In the genomic region with DNA sequence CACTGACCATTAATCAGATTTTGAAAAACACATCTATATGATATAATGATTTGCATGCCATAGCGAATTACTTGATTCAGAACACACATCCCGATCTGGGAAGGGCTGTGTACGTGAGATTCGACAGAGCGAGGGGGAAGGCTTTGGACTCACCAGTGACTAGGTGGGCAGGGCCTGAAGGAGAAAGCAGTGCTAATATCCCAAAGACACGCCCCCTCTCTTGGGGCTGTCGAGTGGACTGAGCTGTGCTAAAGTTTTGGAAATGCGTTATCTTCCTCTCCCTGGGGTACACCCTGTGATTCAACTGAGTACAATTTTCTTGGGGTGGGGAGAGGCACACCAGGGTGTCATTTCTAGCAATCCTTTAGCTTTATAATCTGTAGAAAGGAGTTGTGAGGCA, we compare ENCODE assay signal across 14 cellular contexts. TPM values are rescaled to one million over a fixed set of nuclear protein-coding genes. Genes with fewer than 3 reads are reported as not detected.
DNase-seq lines count a peak whose midpoint lies in the region; ATAC-seq, FAIRE-seq and TF ChIP-seq lines count a peak whose summit lies in the region.
"Had no signal": no experiment of that assay in that cellular context is flagged by ENCODE, and none has a peak within 500 bp of the region (broad histone marks: within the 10 kb centered on the region; RNA-seq: fewer than 3 reads in every experiment).

No MANE protein-coding gene starts in this region.

- no peaks in the 10 kb centered on the region for H3K79me2 ChIP-seq in HepG2 (ENCODE audit: insufficient read depth, low read length)

- H3K27ac ChIP-seq in right lobe of liver (no peak overlapping the region), HepG2 (ENCODE audit: extremely low read length, insufficient read depth, low read length) (no peak overlapping the region)
- no peak overlapping the region for H3K27ac ChIP-seq in CD8-positive, alpha-beta T cell (ENCODE audit: low read depth, low read length)

- no peaks in the 10 kb centered on the region for H3K27me3 Mint-ChIP-seq in CD8-positive, alpha-beta T cell (ENCODE audit: low read depth)
- H3K27me3 Mint-ChIP-seq: activated CD4-positive, alpha-beta T cell treated with anti-CD3 and anti-CD28 coated beads for 36 hours had no signal

- H3K4me1 ChIP-seq in right lobe of liver (no peaks in the 10 kb centered on the region), HepG2 (ENCODE audit: insufficient read depth, low read length) (no peaks in the 10 kb centered on the region)
- H3K4me1 ChIP-seq in CD8-positive, alpha-beta T cell (ENCODE audit: insufficient read depth, low read length), result no peaks in the 10 kb centered on the region

- no peak overlapping the region for H3K4me2 ChIP-seq in HepG2 (ENCODE audit: low read depth, low read length)

- WGBS in right lobe of liver (ENCODE audit: insufficient coverage, low coverage, low lambda C conversion rate, missing lambda C conversion rate), result 76% methylated on average over 4 of the region's 8 CpGs
- 89% methylated on average over 8 of the region's 8 CpGs for WGBS in HepG2 (ENCODE audit: low lambda C conversion rate)

- ATAC-seq in right lobe of liver (peak in 3 of 4 donors; percentile 18 to 42 (median 36)), HepG2 (no peak)
- no peak for ATAC-seq in CD8-positive, alpha-beta T cell
- ATAC-seq: activated CD4-positive, alpha-beta T cell treated with anti-CD3 and anti-CD28 coated beads for 36 hours had no signal

- in situ Hi-C loops in HepG2 (cut with HindIII; ENCODE audit: extremely low pct_ligation_motif_present, low pct_unique_long_range_greater_than_20kb), result no loop called here
- in situ Hi-C loops in GM13977 (cut with MboI; ENCODE audit: low pct_unique_long_range_greater_than_20kb, low sequenced_read_pairs, unreplicated experiment), result no loop called here

- no peak overlapping the region for H3K4me3 Mint-ChIP-seq in CD8-positive, alpha-beta T cell
- H3K4me3 Mint-ChIP-seq: activated CD4-positive, alpha-beta T cell treated with anti-CD3 and anti-CD28 coated beads for 36 hours had no signal

- BruUV-seq in HepG2 (replicated peaks; lab: Mats Ljungman, UMichigan), result no TSS peak

- no peaks in the 10 kb centered on the region for H3K36me3 Mint-ChIP-seq in CD8-positive, alpha-beta T cell

- H3K9me3 Mint-ChIP-seq in CD8-positive, alpha-beta T cell, result no peaks in the 10 kb centered on the region

- no peak for TF ChIP-seq RAD21 in HepG2 (CRISPR knock-in tag; IDR thresholded peaks at IDR 0.05)

- no peak overlapping the region for H2AFZ ChIP-seq in HepG2 (ENCODE audit: low read length)

- H3K36me3 ChIP-seq in right lobe of liver (no peaks in the 10 kb centered on the region), HepG2 (replicated peaks in 1 of 2; ENCODE audit: control insufficient read depth in 1 of 2, insufficient read depth in 2 of 2, low read length in 2 of 2) (no peaks in the 10 kb centered on the region)
- no peaks in the 10 kb centered on the region for H3K36me3 ChIP-seq in CD8-positive, alpha-beta T cell (ENCODE audit: insufficient read depth, low read length)

- no peak overlapping the region for H3K9ac ChIP-seq in HepG2 (ENCODE audit: insufficient read depth, low read depth, low read length)

- H4K20me1 ChIP-seq in HepG2 (ENCODE audit: insufficient read depth, low read length), result no peaks in the 10 kb centered on the region

- TF ChIP-seq EP300 in HepG2 (IDR thresholded peaks at IDR 0.05; ENCODE audit: low read depth in 2 of 2, low read length in 2 of 2) (no peak), HepG2 (CRISPR knock-in tag; IDR thresholded peaks at IDR 0.05; ENCODE audit: borderline replicate concordance) (no peak)

- no peak for FAIRE-seq in HepG2 (lab: Jason Lieb, UNC)
- FAIRE-seq: endometrium had no signal

- H3K9me3 ChIP-seq in right lobe of liver, result no peaks in the 10 kb centered on the region
- no peaks in the 10 kb centered on the region for H3K9me3 ChIP-seq in HepG2 (ENCODE audit: low read length)
- H3K9me3 ChIP-seq in CD8-positive, alpha-beta T cell (ENCODE audit: low read length), result no peaks in the 10 kb centered on the region

- CTCF ChIA-PET in HepG2 (lab: Yijun Ruan, JAX; ENCODE audit: low intra/inter-chr PET ratio, low total read pairs), result no interaction called here
- CTCF ChIA-PET in CD8-positive, alpha-beta T cell (lab: Charles Lee), result no interaction called here

- H3K27me3 ChIP-seq in right lobe of liver (no peaks in the 10 kb centered on the region), HepG2 (ENCODE audit: control insufficient read depth in 1 of 2, insufficient read depth in 2 of 2, low read length in 2 of 2) (no peaks in the 10 kb centered on the region)
- H3K27me3 ChIP-seq in CD8-positive, alpha-beta T cell (ENCODE audit: insufficient read depth, low read length), result no peaks in the 10 kb centered on the region

- TF ChIP-seq CTCF in right lobe of liver (IDR thresholded peaks at IDR 0.05) (no peak), HepG2 (CRISPR knock-in tag; IDR thresholded peaks at IDR 0.05) (no peak), fibroblast of villous mesenchyme (IDR thresholded peaks at IDR 0.05; ENCODE audit: insufficient read depth, low read depth, low read length) (no peak), GM13977 (IDR thresholded peaks at IDR 0.05; ENCODE audit: extremely low read depth, insufficient read depth, missing control alignments) (no peak)
- no peak for TF ChIP-seq CTCF in CD8-positive, alpha-beta T cell (IDR thresholded peaks at IDR 0.05)

- intact Hi-C loops in right lobe of liver (cut with DNase I) (no loop called here), HepG2 (cut with micrococcal nuclease; ENCODE audit: unreplicated experiment) (no loop called here)
- intact Hi-C loops in CD8-positive, alpha-beta T cell (cut with DNase I, micrococcal nuclease), result no loop called here

- no peaks in the 10 kb centered on the region for H3K4me1 Mint-ChIP-seq in CD8-positive, alpha-beta T cell (ENCODE audit: low read depth)
- H3K4me1 Mint-ChIP-seq: activated CD4-positive, alpha-beta T cell treated with anti-CD3 and anti-CD28 coated beads for 36 hours had no signal

- H3K4me3 ChIP-seq in right lobe of liver (no peak overlapping the region), HepG2 (replicated peaks in 1 of 3; ENCODE audit: insufficient read depth in 1 of 3, low read depth in 2 of 3, low read length in 3 of 3) (no peak overlapping the region), fibroblast of villous mesenchyme (ENCODE audit: low read depth, low read length) (peak overlapping the region; percentile 55)
- no peak overlapping the region for H3K4me3 ChIP-seq in CD8-positive, alpha-beta T cell (ENCODE audit: low read depth, low read length)

- TF ChIP-seq POLR2A in right lobe of liver (IDR thresholded peaks at IDR 0.05), result no peak
- TF ChIP-seq POLR2A in HepG2 (IDR thresholded peaks at IDR 0.05; ENCODE audit: insufficient read depth in 1 of 2, low read depth in 2 of 2, low read length in 2 of 2), result no peak

- no peak overlapping the region for H3K27ac Mint-ChIP-seq in CD8-positive, alpha-beta T cell
- H3K27ac Mint-ChIP-seq: activated CD4-positive, alpha-beta T cell treated with anti-CD3 and anti-CD28 coated beads for 36 hours had no signal

- no peak for DNase-seq in right lobe of liver
- no peak for DNase-seq in HepG2 (ENCODE audit: low spot score)
- DNase-seq in fibroblast of villous mesenchyme (ENCODE audit: low read depth), result no peak
- DNase-seq in non-pigmented ciliary epithelial cell (ENCODE audit: low read depth), result peak; percentile 90
- no peak for DNase-seq in GM13977 (ENCODE audit: low spot score)
- no peak for DNase-seq in NOMO-1 treated with DMSO at 0.1 percent for 48 hours (lab: John Stamatoyannopoulos, UW; ENCODE audit: unreplicated experiment)
- no peak for DNase-seq in stimulated activated CD4-positive, alpha-beta T cell treated with anti-CD3 and anti-CD28 coated beads, Interleukin-15, amount 100 ng/mL, for 24 hours
- no peak for DNase-seq in CD8-positive, alpha-beta T cell
- DNase-seq: activated CD4-positive, alpha-beta T cell treated with anti-CD3 and anti-CD28 coated beads for 36 hours; activated naive CD4-positive, alpha-beta T cell treated with Interleukin-2 at 50 U/mL for 16 hours; NCI-H2107; stimulated activated CD4-positive, alpha-beta T cell treated with anti-CD3 and anti-CD28 coated beads, Interleukin-2, amount 100 ng/mL, for 24 hours had no signal

- POLR2A ChIA-PET in HepG2 (lab: Yijun Ruan, JAX), result no interaction called here
- POLR2A ChIA-PET in CD8-positive, alpha-beta T cell (lab: Charles Lee), result no interaction called here

RNA-seq across cellular contexts. Expression of a gene that starts 1.8 kb away (rescaled TPM):
- 1 to 10 TPM in 3 of 6 experiments, under 1 TPM in 3; 0.64 to 1.8 (median 1.3) TPM for total RNA-seq in right lobe of liver
- 0.20 and 0.38 TPM in 2 replicates for total RNA-seq in HepG2 (2016; rRNA removed; fragmentation: Illumina TruSeq; extraction: Trizol)
- total RNA-seq in HepG2 (2016; cell fraction: cytosol; rRNA removed; fragmentation: Illumina TruSeq; extraction: Trizol; ENCODE audit: low read depth), result 0.26 TPM in 1 of 2 replicates, not detected in the other
- total RNA-seq in HepG2 (2016; cell fraction: insoluble cytoplasmic fraction; rRNA removed; fragmentation: Illumina TruSeq; extraction: Trizol), result 0.27 and 0.58 TPM in 2 replicates
- total RNA-seq in HepG2 (2016; cell fraction: membrane; rRNA removed; fragmentation: Illumina TruSeq; extraction: Trizol), result 0.10 and 0.22 TPM in 2 replicates
- total RNA-seq in HepG2 (2016; cell fraction: nucleus; rRNA removed; fragmentation: Illumina TruSeq; extraction: Trizol), result 0.37 and 0.88 TPM in 2 replicates
- polyA plus RNA-seq in HepG2 (2011; rRNA removed), result 0.66 and 0.67 TPM in 2 replicates
- 0.28 and 0.50 TPM in 2 replicates for polyA plus RNA-seq in HepG2 (2011; cell fraction: cytosol; rRNA removed)
- polyA plus RNA-seq in HepG2 (2011; cell fraction: nucleus; rRNA removed), result 0.55 and 0.69 TPM in 2 replicates
- polyA plus RNA-seq in HepG2 (2012), result 2.7 and 9.0 TPM in 2 replicates
- 0.09 TPM in 1 of 2 replicates, not detected in the other for polyA plus RNA-seq in HepG2 (2016; cell fraction: cytosol; fragmentation: Illumina TruSeq; extraction: Trizol; ENCODE audit: low read depth)
- polyA plus RNA-seq in HepG2 (2016; cell fraction: insoluble cytoplasmic fraction; fragmentation: Illumina TruSeq; extraction: Trizol; ENCODE audit: low read depth), result 0.13 and 0.32 TPM in 2 replicates
- polyA plus RNA-seq in HepG2 (2016; cell fraction: membrane; fragmentation: Illumina TruSeq; extraction: Trizol; ENCODE audit: low read depth), result 0.20 TPM in 1 of 2 replicates, not detected in the other
- 0.46 and 1.2 TPM in 2 replicates for polyA plus RNA-seq in HepG2 (2016; cell fraction: nucleus; fragmentation: Illumina TruSeq; extraction: Trizol; ENCODE audit: insufficient read depth, low read depth)
- polyA minus RNA-seq in HepG2 (2011; rRNA and poly(A)+ RNA removed; ENCODE audit: low replicate concordance), result not detected in 2 replicates
- not detected in 2 replicates for polyA minus RNA-seq in HepG2 (2011; cell fraction: cytosol; rRNA and poly(A)+ RNA removed)
- polyA minus RNA-seq in HepG2 (2011; cell fraction: nucleus; rRNA and poly(A)+ RNA removed), result 0.26 and 1.4 TPM in 2 replicates
- 39.9 and 70.0 TPM in 2 replicates for total RNA-seq in fibroblast of villous mesenchyme
- total RNA-seq in CD8-positive, alpha-beta T cell, result not detected
- total RNA-seq: HT-29 had no signal

Comparison
In these comparisons a context has a peak if more than half of its experiments do, and no peak if none do; other contexts are left out.
1. ATAC-seq: peak in right lobe of liver (3 of 4); none in HepG2 (single experiment) and CD8-positive, alpha-beta T cell (single experiment).
2. RNA of a gene that starts 1.8 kb away (total RNA-seq): 39.9 to 70.0 TPM in fibroblast of villous mesenchyme; 0.64 to 1.8 TPM in right lobe of liver, 0.10 to 0.88 TPM in HepG2 and not detected in CD8-positive, alpha-beta T cell; every median in the first group is over 10 times any median in the second.